8 cellular contexts compared by ENCODE assay signal in the genomic region with DNA sequence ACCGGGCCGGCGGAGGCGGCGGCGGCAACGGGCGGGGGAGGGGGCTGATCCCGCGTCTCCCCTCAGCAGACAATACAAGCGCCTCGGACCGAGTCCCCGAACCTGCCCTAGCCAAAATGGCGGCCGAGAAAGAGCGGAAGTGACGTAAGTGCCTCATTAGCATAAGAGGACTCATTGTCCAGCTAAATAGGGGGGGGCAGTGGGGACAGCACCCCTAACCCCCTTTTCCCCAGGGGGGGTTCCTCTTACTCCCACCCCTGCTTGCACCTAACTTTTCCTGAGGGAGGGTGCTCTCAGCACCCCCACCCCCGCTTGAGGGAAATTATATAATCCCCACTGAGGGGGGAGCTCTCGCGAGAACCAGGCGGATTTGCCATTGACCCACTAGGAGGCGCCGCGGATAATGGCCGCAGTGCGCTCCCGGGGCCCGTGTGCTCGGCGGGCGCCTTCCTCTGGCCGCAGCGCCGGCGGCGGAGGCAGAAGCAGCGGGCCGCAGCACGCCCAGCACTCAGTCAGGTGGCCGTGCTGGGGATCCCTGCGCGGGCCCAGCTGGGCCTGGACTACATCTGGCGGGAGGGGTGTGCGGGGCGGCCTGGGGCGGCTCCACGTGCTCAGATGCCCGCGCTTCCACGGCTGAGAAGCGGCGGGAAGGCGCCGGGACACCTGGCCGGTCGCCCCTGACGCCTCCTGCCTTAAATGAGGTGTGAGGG.
DNase-seq lines count a peak whose midpoint lies in the region; TF ChIP-seq lines count a peak whose summit lies in the region.

A gene (minus strand): TSS at position 132 of the 710 bp plus-strand sequence. CDS start 27,441 bp downstream, outside the sequence.

- H3K9me3 ChIP-seq in HAP-1 (no peaks in the 10 kb centered on the region), MM.1S (replicated peaks; ENCODE audit: insufficient read depth, low read length) (no peaks in the 10 kb centered on the region)

- peaks cover 3% of the 10 kb centered on the region for H3K27me3 Mint-ChIP-seq in nephron progenitor cell (ENCODE audit: low read depth, poor library complexity)
- H3K27me3 Mint-ChIP-seq in stimulated activated naive CD8-positive, alpha-beta T cell treated with anti-CD3 and anti-CD28 coated beads, Interleukin-15, Interleukin-2, amounts not matched to agents 100 ng/mL and 50 ng/mL, for 24 hours: no peaks in the 10 kb centered on the region

- H2AFZ ChIP-seq in MM.1S (ENCODE audit: low read length): peak within 1 kb of the TSS; percentile 66

- H3K4me3 ChIP-seq in HAP-1 (peak within 1 kb of the TSS; percentile 62), MM.1S (ENCODE audit: low read length) (peak within 1 kb of the TSS; percentile 78)

- H3K36me3 Mint-ChIP-seq in nephron progenitor cell (ENCODE audit: low read depth): peaks cover 68% of the 10 kb centered on the region
- peaks cover 75% of the 10 kb centered on the region for H3K36me3 Mint-ChIP-seq in stimulated activated naive CD8-positive, alpha-beta T cell treated with anti-CD3 and anti-CD28 coated beads, Interleukin-15, Interleukin-2, amounts not matched to agents 100 ng/mL and 50 ng/mL, for 24 hours (ENCODE audit: low read depth)

- H3K4me3 Mint-ChIP-seq in nephron progenitor cell: peak within 1 kb of the TSS; percentile 94
- H3K4me3 Mint-ChIP-seq in stimulated activated naive CD8-positive, alpha-beta T cell treated with anti-CD3 and anti-CD28 coated beads, Interleukin-15, Interleukin-2, amounts not matched to agents 100 ng/mL and 50 ng/mL, for 24 hours: peak within 1 kb of the TSS; percentile 93

- H3K4me1 ChIP-seq in HAP-1: peaks cover 50% of the 10 kb centered on the region
- peaks cover 19% of the 10 kb centered on the region for H3K4me1 ChIP-seq in MM.1S (ENCODE audit: low read length)

- H3K27me3 ChIP-seq in HAP-1 (ENCODE audit: low read depth): no peaks in the 10 kb centered on the region
- H3K27me3 ChIP-seq in MM.1S (replicated peaks; ENCODE audit: insufficient read depth, low read length): no peaks in the 10 kb centered on the region

- peaks cover 33% of the 10 kb centered on the region for H3K4me1 Mint-ChIP-seq in nephron progenitor cell
- peaks cover 46% of the 10 kb centered on the region for H3K4me1 Mint-ChIP-seq in stimulated activated naive CD8-positive, alpha-beta T cell treated with anti-CD3 and anti-CD28 coated beads, Interleukin-15, Interleukin-2, amounts not matched to agents 100 ng/mL and 50 ng/mL, for 24 hours (ENCODE audit: low read depth)

- in situ Hi-C loops in HAP-1 (cut with MboI; ENCODE audit: low sequenced_read_pairs): no loop called here

- peak; percentile 85 for DNase-seq in GDM1 (lab: John Stamatoyannopoulos, UW)
- DNase-seq in HAP-1 (ENCODE audit: low spot score in 2 of 2): peak; percentile 86 to 93
- peak; percentile 93 for DNase-seq in MM.1S
- peak; percentile 73 for DNase-seq in SHP77 treated with DMSO at 0.1 percent for 48 hours (lab: John Stamatoyannopoulos, UW)
- DNase-seq in activated effector memory CD4-positive, alpha-beta T cell treated with anti-CD3 and anti-CD28 coated beads, Interleukin-2, amount 50 U/mL, for 16 hours: peak; percentile 94
- peak; percentile 78 for DNase-seq in fibroblast of the conjunctiva (ENCODE audit: low read depth)
- peak; percentile 87 for DNase-seq in nephron progenitor cell

- peak within 1 kb of the TSS; percentile 99 for H3K27ac Mint-ChIP-seq in nephron progenitor cell
- H3K27ac Mint-ChIP-seq in stimulated activated naive CD8-positive, alpha-beta T cell treated with anti-CD3 and anti-CD28 coated beads, Interleukin-15, Interleukin-2, amounts not matched to agents 100 ng/mL and 50 ng/mL, for 24 hours: peak within 1 kb of the TSS; percentile 93

- H3K4me2 ChIP-seq in MM.1S (ENCODE audit: low read depth, low read length): peak within 1 kb of the TSS; percentile 75

- peak; percentile 71 for TF ChIP-seq CTCF in MM.1S (IDR thresholded peaks at IDR 0.05; ENCODE audit: low read length)
- peak; percentile 54 for TF ChIP-seq CTCF in nephron progenitor cell (IDR thresholded peaks at IDR 0.05)

- H3F3A ChIP-seq in MM.1S (ENCODE audit: insufficient read depth, low read length): peaks cover 21% of the 10 kb centered on the region

- peak within 1 kb of the TSS; percentile 88 for H3K9ac ChIP-seq in MM.1S (ENCODE audit: low read length)

- H3K9me3 Mint-ChIP-seq in nephron progenitor cell: no peaks in the 10 kb centered on the region
- H3K9me3 Mint-ChIP-seq in stimulated activated naive CD8-positive, alpha-beta T cell treated with anti-CD3 and anti-CD28 coated beads, Interleukin-15, Interleukin-2, amounts not matched to agents 100 ng/mL and 50 ng/mL, for 24 hours: no peaks in the 10 kb centered on the region

- H3K9me2 ChIP-seq in MM.1S (replicated peaks; ENCODE audit: insufficient read depth, low read length): no peaks in the 10 kb centered on the region

- H3K27ac ChIP-seq in MM.1S (ENCODE audit: low read length): peak within 1 kb of the TSS; percentile 75

- H3K36me3 ChIP-seq in HAP-1 (replicated peaks): peaks cover 53% of the 10 kb centered on the region
- peaks cover 10% of the 10 kb centered on the region for H3K36me3 ChIP-seq in MM.1S (replicated peaks; ENCODE audit: insufficient read depth, low read length)

- peaks cover 40% of the 10 kb centered on the region for H3K79me2 ChIP-seq in MM.1S (ENCODE audit: low read length)

- H4K20me1 ChIP-seq in MM.1S (ENCODE audit: insufficient read depth, low read length): peaks cover 19% of the 10 kb centered on the region

Comparison
In these comparisons a context has a peak if more than half of its experiments do, and no peak if none do; other contexts are left out.
1. Peak in every context shown above with its lines: DNase-seq, H3K4me3 ChIP-seq and H3K27ac ChIP-seq.